Comparison of ENCODE assay signal across 8 cellular contexts in the genomic region with DNA sequence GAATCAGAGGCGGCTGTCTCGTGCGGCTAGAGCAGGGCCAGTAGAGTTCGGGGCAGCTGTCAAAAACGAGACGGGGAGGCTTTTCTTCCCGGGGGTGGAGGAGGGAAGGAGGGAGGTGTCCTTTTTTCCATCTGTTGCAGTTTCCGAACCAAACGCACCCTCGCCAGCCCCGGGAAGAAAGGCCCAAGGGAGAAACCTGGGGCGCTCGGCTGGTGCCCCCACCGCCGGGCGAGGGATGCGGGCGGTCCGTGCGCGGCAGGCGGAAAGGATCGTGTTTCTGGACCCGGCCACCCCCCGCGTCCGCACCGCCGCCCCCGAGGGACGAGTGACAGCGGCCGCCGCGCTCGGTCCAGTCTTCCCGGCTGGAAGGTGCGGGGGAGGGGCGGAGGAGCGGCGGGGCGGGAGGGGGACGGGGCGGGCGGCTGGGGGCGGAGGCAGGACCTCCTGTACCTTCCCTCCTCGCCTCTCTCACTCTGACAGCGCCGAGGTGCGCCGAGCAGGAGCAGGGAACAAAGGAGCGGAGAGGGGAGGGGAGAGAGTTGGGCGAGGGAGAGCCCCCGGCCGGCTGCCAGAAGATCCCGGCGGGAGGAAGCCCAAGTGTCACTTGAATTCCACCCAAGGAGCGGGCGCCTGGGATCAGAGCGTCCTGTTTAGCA. TPM values are rescaled to one million over a fixed set of nuclear protein-coding genes. Genes with fewer than 3 reads are reported as not detected.
DNase-seq lines count a peak whose midpoint lies in the region; ATAC-seq, FAIRE-seq and TF ChIP-seq lines count a peak whose summit lies in the region.

A gene (plus strand): TSS at position 471 of the 656 bp plus-strand sequence. CDS start 318 bp downstream, outside the sequence.

- H3K4me1 ChIP-seq in colonic mucosa: peaks cover 8% of the 10 kb centered on the region

- no peaks in the 10 kb centered on the region for H3K9me3 Mint-ChIP-seq in WTC11

- peak; percentile 35 for ATAC-seq in WTC11

- peak within 1 kb of the TSS; percentile 68 for H3K4me3 ChIP-seq in colonic mucosa

- no peak for TF ChIP-seq POLR2A in GM12892 (IDR thresholded peaks at IDR 0.05; ENCODE audit: low read depth, low read length)

- peak within 1 kb of the TSS; percentile 100 for H3K27ac ChIP-seq in colonic mucosa

- H3K9me3 ChIP-seq in colonic mucosa: no peaks in the 10 kb centered on the region

- peaks cover 29% of the 10 kb centered on the region for H3K36me3 Mint-ChIP-seq in WTC11

- peak within 1 kb of the TSS; percentile 93 to 100 for H3K9ac ChIP-seq in colonic mucosa (ENCODE audit: low read depth in 2 of 2, low read length in 2 of 2)

- H3K4me3 Mint-ChIP-seq in WTC11: peak within 1 kb of the TSS; percentile 96

- intact Hi-C loops in colonic mucosa (cut with DNase I): loop anchor here (5.0 kb wide), 2 partner anchors 142 to 217 kb away; no protein-coding TSS in a partner anchor

- POLR2A ChIA-PET in WTC11 (lab: Charles Lee): interaction anchor here (1.0 to 1.6 kb wide), 3 partner anchors 153 to 156 kb away, joined by 3 to 6 read pairs (median 5); no protein-coding TSS in a partner anchor

- no peaks in the 10 kb centered on the region for H3K27me3 Mint-ChIP-seq in WTC11 (ENCODE audit: low read depth)

- H3K4me1 Mint-ChIP-seq in WTC11: peaks cover 42% of the 10 kb centered on the region

- H3K27me3 ChIP-seq in colonic mucosa: no peaks in the 10 kb centered on the region

- H3K36me3 ChIP-seq in colonic mucosa: no peaks in the 10 kb centered on the region

- no peak for FAIRE-seq in GM12892 (lab: Jason Lieb, UNC)

- DNase-seq in NCI-H146 (lab: John Stamatoyannopoulos, UW) (peak; percentile 40), NCI-H146 treated with DMSO at 0.1 percent for 48 hours (lab: John Stamatoyannopoulos, UW; ENCODE audit: unreplicated experiment) (no peak), NCI-H1048 (lab: John Stamatoyannopoulos, UW) (peak; percentile 46), WTC11 (ENCODE audit: low spot score) (peak; percentile 80), colonic mucosa (peak; percentile 92), kidney glomerular epithelial cell (lab: John Stamatoyannopoulos, UW) (peak; percentile 58), GM12892 (ENCODE audit: insufficient read length) (no peak)
- DNase-seq in stimulated activated CD4-positive, alpha-beta T cell treated with anti-CD3 and anti-CD28 coated beads, Interleukin-12 subunit alpha, Interleukin-12 subunit beta, amount 100 ng/mL, for 4 hours: peak; percentile 40

- H3K27ac Mint-ChIP-seq in WTC11: peak within 1 kb of the TSS; percentile 91

- TF ChIP-seq CTCF in WTC11 (IDR thresholded peaks at IDR 0.05): no peak
- no peak for TF ChIP-seq CTCF in colonic mucosa (IDR thresholded peaks at IDR 0.05)

- CTCF ChIA-PET in WTC11 (lab: Charles Lee): no interaction called here

TF ChIP-seq in WTC11, 78 proteins besides CTCF, POLR2A, EP300 and RAD21:
- 0 out of 2 replicates have a peak, but pooled peaks have one; percentile 29 for TF ChIP-seq FOXK1 (CRISPR knock-in tag; IDR thresholded peaks at IDR 0.05)
- TF ChIP-seq, protein P1, sequence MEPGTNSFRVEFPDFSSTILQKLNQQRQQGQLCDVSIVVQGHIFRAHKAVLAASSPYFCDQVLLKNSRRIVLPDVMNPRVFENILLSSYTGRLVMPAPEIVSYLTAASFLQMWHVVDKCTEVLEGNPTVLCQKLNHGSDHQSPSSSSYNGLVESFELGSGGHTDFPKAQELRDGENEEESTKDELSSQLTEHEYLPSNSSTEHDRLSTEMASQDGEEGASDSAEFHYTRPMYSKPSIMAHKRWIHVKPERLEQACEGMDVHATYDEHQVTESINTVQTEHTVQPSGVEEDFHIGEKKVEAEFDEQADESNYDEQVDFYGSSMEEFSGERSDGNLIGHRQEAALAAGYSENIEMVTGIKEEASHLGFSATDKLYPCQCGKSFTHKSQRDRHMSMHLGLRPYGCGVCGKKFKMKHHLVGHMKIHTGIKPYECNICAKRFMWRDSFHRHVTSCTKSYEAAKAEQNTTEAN (CRISPR knock-in tag; IDR thresholded peaks at IDR 0.05): 0 out of 2 replicates have a peak, but pooled peaks have one; percentile 57
- TF ChIP-seq ZNF423 (CRISPR knock-in tag; IDR thresholded peaks at IDR 0.05): peak; percentile 68; the same call in 1 of the 2 replicates
- TF ChIP-seq ZNF396 (CRISPR knock-in tag; IDR thresholded peaks at IDR 0.05; ENCODE audit: borderline replicate concordance): no peak
- TF ChIP-seq, protein P2, sequence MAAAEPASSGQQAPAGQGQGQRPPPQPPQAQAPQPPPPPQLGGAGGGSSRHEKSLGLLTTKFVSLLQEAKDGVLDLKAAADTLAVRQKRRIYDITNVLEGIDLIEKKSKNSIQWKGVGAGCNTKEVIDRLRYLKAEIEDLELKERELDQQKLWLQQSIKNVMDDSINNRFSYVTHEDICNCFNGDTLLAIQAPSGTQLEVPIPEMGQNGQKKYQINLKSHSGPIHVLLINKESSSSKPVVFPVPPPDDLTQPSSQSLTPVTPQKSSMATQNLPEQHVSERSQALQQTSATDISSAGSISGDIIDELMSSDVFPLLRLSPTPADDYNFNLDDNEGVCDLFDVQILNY (CRISPR knock-in tag; IDR thresholded peaks at IDR 0.05): 0 out of 2 replicates have a peak, but pooled peaks have one; percentile 26
- TF ChIP-seq FOXP1 (CRISPR knock-in tag; IDR thresholded peaks at IDR 0.05; ENCODE audit: borderline replicate concordance): peak; percentile 77; the same call in 1 of the 2 replicates
- TF ChIP-seq MYBL2 (CRISPR knock-in tag; IDR thresholded peaks at IDR 0.05): peak; percentile 25; the same call in 1 of the 2 replicates
- TF ChIP-seq, protein P3, sequence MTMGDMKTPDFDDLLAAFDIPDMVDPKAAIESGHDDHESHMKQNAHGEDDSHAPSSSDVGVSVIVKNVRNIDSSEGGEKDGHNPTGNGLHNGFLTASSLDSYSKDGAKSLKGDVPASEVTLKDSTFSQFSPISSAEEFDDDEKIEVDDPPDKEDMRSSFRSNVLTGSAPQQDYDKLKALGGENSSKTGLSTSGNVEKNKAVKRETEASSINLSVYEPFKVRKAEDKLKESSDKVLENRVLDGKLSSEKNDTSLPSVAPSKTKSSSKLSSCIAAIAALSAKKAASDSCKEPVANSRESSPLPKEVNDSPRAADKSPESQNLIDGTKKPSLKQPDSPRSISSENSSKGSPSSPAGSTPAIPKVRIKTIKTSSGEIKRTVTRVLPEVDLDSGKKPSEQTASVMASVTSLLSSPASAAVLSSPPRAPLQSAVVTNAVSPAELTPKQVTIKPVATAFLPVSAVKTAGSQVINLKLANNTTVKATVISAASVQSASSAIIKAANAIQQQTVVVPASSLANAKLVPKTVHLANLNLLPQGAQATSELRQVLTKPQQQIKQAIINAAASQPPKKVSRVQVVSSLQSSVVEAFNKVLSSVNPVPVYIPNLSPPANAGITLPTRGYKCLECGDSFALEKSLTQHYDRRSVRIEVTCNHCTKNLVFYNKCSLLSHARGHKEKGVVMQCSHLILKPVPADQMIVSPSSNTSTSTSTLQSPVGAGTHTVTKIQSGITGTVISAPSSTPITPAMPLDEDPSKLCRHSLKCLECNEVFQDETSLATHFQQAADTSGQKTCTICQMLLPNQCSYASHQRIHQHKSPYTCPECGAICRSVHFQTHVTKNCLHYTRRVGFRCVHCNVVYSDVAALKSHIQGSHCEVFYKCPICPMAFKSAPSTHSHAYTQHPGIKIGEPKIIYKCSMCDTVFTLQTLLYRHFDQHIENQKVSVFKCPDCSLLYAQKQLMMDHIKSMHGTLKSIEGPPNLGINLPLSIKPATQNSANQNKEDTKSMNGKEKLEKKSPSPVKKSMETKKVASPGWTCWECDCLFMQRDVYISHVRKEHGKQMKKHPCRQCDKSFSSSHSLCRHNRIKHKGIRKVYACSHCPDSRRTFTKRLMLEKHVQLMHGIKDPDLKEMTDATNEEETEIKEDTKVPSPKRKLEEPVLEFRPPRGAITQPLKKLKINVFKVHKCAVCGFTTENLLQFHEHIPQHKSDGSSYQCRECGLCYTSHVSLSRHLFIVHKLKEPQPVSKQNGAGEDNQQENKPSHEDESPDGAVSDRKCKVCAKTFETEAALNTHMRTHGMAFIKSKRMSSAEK (CRISPR knock-in tag; IDR thresholded peaks at IDR 0.05; ENCODE audit: borderline replicate concordance): no peak

RNA-seq across cellular contexts. Expression of the gene that starts here (rescaled TPM):
- total RNA-seq in WTC11 (2021) (201 to 210 TPM (median 206 TPM) in 3 replicates), colonic mucosa (10 to 100 TPM; 68.0 to 80.6 TPM)
- polyA plus RNA-seq in GM12892 (2012; ENCODE audit: missing spikeins): 0.53 TPM

Comparison
In these comparisons a context has a peak if more than half of its experiments do, and no peak if none do; other contexts are left out.
1. DNase-seq: peak in NCI-H146 (single experiment), NCI-H1048 (single experiment), WTC11 (single experiment), colonic mucosa (single experiment), kidney glomerular epithelial cell (single experiment) and stimulated activated CD4-positive, alpha-beta T cell treated with anti-CD3 and anti-CD28 coated beads, Interleukin-12 subunit alpha, Interleukin-12 subunit beta, amount 100 ng/mL, for 4 hours (single experiment); none in NCI-H146 treated with DMSO at 0.1 percent for 48 hours (single experiment) and GM12892 (single experiment).